Comparison of ENCODE assay signal across 19 cellular contexts in genomic region chr2:198662916-198663315, GRCh38.
DNase-seq lines count a peak whose midpoint lies in the region; ATAC-seq and TF ChIP-seq lines count a peak whose summit lies in the region.
"Had no signal": no experiment of that assay in that cellular context is flagged by ENCODE, and none has a peak within 500 bp of the region (broad histone marks: within the 10 kb centered on the region; RNA-seq: fewer than 3 reads in every experiment).

No MANE protein-coding gene starts in this region.

- H3K4me2 ChIP-seq in smooth muscle cell, result no peak overlapping the region
- H3K4me2 ChIP-seq: A549, PC-9 had no signal

- no peaks in the 10 kb centered on the region for H4K20me1 ChIP-seq in smooth muscle cell (ENCODE audit: low read depth)

- H3K9me3 ChIP-seq in smooth muscle cell (replicated peaks; ENCODE audit: low read depth), result no peaks in the 10 kb centered on the region
- H3K9me3 ChIP-seq: A549 had no signal

- H3K79me2 ChIP-seq in smooth muscle cell (ENCODE audit: low read depth), result no peaks in the 10 kb centered on the region

- H3K27ac ChIP-seq in smooth muscle cell (ENCODE audit: low read depth), result no peak overlapping the region
- H3K27ac ChIP-seq: A549, HL-60, PC-9 had no signal

- TF ChIP-seq CTCF in smooth muscle cell (IDR thresholded peaks at IDR 0.05; ENCODE audit: borderline replicate concordance, insufficient read depth, poor library complexity, severe bottlenecking), result no peak

- H3K4me1 ChIP-seq in smooth muscle cell (ENCODE audit: low read depth), result no peaks in the 10 kb centered on the region
- H3K4me1 ChIP-seq: A549 had no signal

- no peaks in the 10 kb centered on the region for H3K36me3 ChIP-seq in smooth muscle cell (ENCODE audit: low read depth)

- no peaks in the 10 kb centered on the region for H3F3A ChIP-seq in smooth muscle cell (ENCODE audit: low read depth)

- H2AFZ ChIP-seq in smooth muscle cell (ENCODE audit: low read depth), result peak overlapping the region; percentile 24
- H2AFZ ChIP-seq: PC-9 had no signal

- H3K4me3 ChIP-seq in smooth muscle cell, result no peak overlapping the region
- H3K4me3 ChIP-seq: A549, PC-9 had no signal

- H3K9ac ChIP-seq in smooth muscle cell (ENCODE audit: low read depth), result no peak overlapping the region

- no peak for ATAC-seq in HG03469 (IDR thresholded peaks at IDR 0.05; ENCODE audit: unreplicated experiment)
- ATAC-seq: A549, T-cell had no signal

- H3K27me3 ChIP-seq in smooth muscle cell (ENCODE audit: low read depth), result no peaks in the 10 kb centered on the region

- WGBS in smooth muscle cell (ENCODE audit: low lambda C conversion rate), result 87% methylated on average over 4 of the region's 4 CpGs

- DNase-seq in Ammon's horn (ENCODE audit: low spot score) (peak; percentile 30), RPMI7951 (ENCODE audit: low read depth) (peak; percentile 1), myocyte (ENCODE audit: low read depth) (peak; percentile 96), smooth muscle cell (lab: John Stamatoyannopoulos, UW; ENCODE audit: unreplicated experiment) (no peak), cerebellar cortex (ENCODE audit: low spot score) (no peak), mesenteric fat pad (ENCODE audit: low spot score) (no peak)
- DNase-seq: DMS153, NCI-H1092 treated with DMSO at 0.1 percent for 48 hours, NCI-H1436, NCI-H187, NCI-H446, NCI-H526, PC-9, Right ventricle myocardium superior, RPMI8226, T-cell had no signal

Comparison
In these comparisons a context has a peak if more than half of its experiments do, and no peak if none do; other contexts are left out.
1. DNase-seq: peak in Ammon's horn (single experiment), RPMI7951 (single experiment) and myocyte (single experiment); none in smooth muscle cell (single experiment), cerebellar cortex (single experiment) and mesenteric fat pad (single experiment).